In the genomic region with DNA sequence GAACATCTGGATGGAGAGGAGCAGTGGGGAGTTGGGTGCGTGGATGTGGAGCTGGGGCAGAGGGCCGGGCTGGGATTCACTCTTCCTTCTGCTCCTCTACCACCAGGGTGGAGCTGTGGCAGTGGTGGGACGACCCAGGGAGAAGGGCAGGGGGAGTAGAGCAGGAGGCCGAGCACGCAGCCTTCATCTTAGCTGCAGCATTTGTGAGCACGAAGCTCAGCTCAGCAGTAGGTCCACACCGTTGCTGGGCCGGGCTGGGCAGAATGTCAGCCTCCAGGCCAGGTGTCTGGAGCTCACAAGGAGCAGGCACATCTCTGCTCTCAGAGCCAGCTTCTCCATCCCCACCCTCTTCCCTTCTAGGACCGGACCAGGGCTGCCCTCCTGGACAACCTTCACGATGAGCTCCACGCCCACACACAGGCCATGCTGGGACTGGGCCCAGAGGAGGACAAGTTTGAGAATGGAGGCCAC, we compare ENCODE assay signal across 29 cellular contexts. TPM values are rescaled to one million over a fixed set of nuclear protein-coding genes. Genes with fewer than 3 reads are reported as not detected.
"Had no signal": no experiment of that assay in that cellular context is flagged by ENCODE, and none has a peak within 500 bp of the region (broad histone marks: within the 10 kb centered on the region; RNA-seq: fewer than 3 reads in every experiment).

No MANE protein-coding gene starts in this region.

- DNase-seq: activated CD4-positive, alpha-beta T cell treated with anti-CD3 and anti-CD28 coated beads, Interleukin-2, amount 10 ng/mL, durations not matched to agents 7 days and 5 days; activated CD4-positive, CD25-positive, alpha-beta regulatory T cell treated with anti-CD3 and anti-CD28 coated beads, Interleukin-2, amount 50 U/mL, for 72 hours; activated CD8-positive, alpha-beta memory T cell treated with anti-CD3 and anti-CD28 coated beads, Interleukin-2, amount 10 ng/mL, durations not matched to agents 7 days and 5 days; activated CD8-positive, alpha-beta T cell treated with anti-CD3 and anti-CD28 coated beads for 36 hours; activated naive CD8-positive, alpha-beta T cell treated with anti-CD3 and anti-CD28 coated beads for 36 hours; activated T-cell treated with anti-CD3 and anti-CD28 coated beads for 4 hours; central memory CD4-positive, alpha-beta T cell; effector memory CD4-positive, alpha-beta T cell; hypothalamus; left ventricle myocardium superior; mesenchymal stem cell; stimulated activated CD4-positive, alpha-beta T cell treated with anti-CD3 and anti-CD28 coated beads, Interleukin-12 subunit alpha, Interleukin-12 subunit beta, amount 100 ng/mL, for 4 hours; stimulated activated naive B cell treated with anti-CD40 and anti-IgM and Interleukin-4, amounts not matched to agents 10 μg/mL and 1 μg/mL and 100 μg/mL, for 72 hours; transverse colon; WERI-Rb-1 had no signal

- H3K36me3 Mint-ChIP-seq: activated CD8-positive, alpha-beta memory T cell treated with anti-CD3 and anti-CD28 coated beads, Interleukin-2, amount 10 ng/mL, durations not matched to agents 7 days and 5 days; activated naive CD8-positive, alpha-beta T cell treated with anti-CD3 and anti-CD28 coated beads for 36 hours had no signal

- H3K27me3 ChIP-seq: esophagus muscularis mucosa, right atrium auricular region, transverse colon, vagina had no signal

- H3K27me3 Mint-ChIP-seq: activated CD4-positive, alpha-beta T cell treated with anti-CD3 and anti-CD28 coated beads, Interleukin-2, amount 10 ng/mL, durations not matched to agents 7 days and 5 days; activated CD8-positive, alpha-beta memory T cell treated with anti-CD3 and anti-CD28 coated beads, Interleukin-2, amount 10 ng/mL, durations not matched to agents 7 days and 5 days; activated CD8-positive, alpha-beta T cell treated with anti-CD3 and anti-CD28 coated beads for 36 hours; activated naive CD8-positive, alpha-beta T cell treated with anti-CD3 and anti-CD28 coated beads for 36 hours; stimulated activated naive B cell treated with anti-CD40 and anti-IgM and Interleukin-4, amounts not matched to agents 10 μg/mL and 1 μg/mL and 100 μg/mL, for 72 hours had no signal

- H3K9me3 Mint-ChIP-seq: activated CD4-positive, alpha-beta T cell treated with anti-CD3 and anti-CD28 coated beads, Interleukin-2, amount 10 ng/mL, durations not matched to agents 7 days and 5 days; activated CD8-positive, alpha-beta T cell treated with anti-CD3 and anti-CD28 coated beads for 36 hours; activated naive CD8-positive, alpha-beta T cell treated with anti-CD3 and anti-CD28 coated beads for 36 hours; activated T-helper 1 cell treated with anti-CD3 and anti-CD28 coated beads, Interleukin-12 subunit alpha, Interleukin-12 subunit beta, Interleukin-2, Interleukin-4 antibody, amounts not matched to agents 30 ng/mL and 10 ng/mL and 1 ng/mL, durations not matched to agents 14 hours and 24 hours and 36 hours; neural crest cell; stimulated activated naive B cell treated with anti-CD40 and anti-IgM and Interleukin-4, amounts not matched to agents 10 μg/mL and 1 μg/mL and 100 μg/mL, for 72 hours; T-helper 2 cell treated with Interferon-gamma antibody and Interleukin-4, amounts not matched to agents 5 μg/mL and 100 μg/mL, for 36 hours had no signal

- H3K9me3 ChIP-seq: esophagus muscularis mucosa, mucosa of descending colon, prostate gland, right atrium auricular region, transverse colon, vagina had no signal

- H3K27ac Mint-ChIP-seq: activated CD4-positive, alpha-beta T cell treated with anti-CD3 and anti-CD28 coated beads, Interleukin-2, amount 10 ng/mL, durations not matched to agents 7 days and 5 days; activated CD8-positive, alpha-beta memory T cell treated with anti-CD3 and anti-CD28 coated beads, Interleukin-2, amount 10 ng/mL, durations not matched to agents 7 days and 5 days; activated CD8-positive, alpha-beta T cell treated with anti-CD3 and anti-CD28 coated beads for 36 hours; activated naive CD8-positive, alpha-beta T cell treated with anti-CD3 and anti-CD28 coated beads for 36 hours; activated T-helper 1 cell treated with anti-CD3 and anti-CD28 coated beads, Interleukin-12 subunit alpha, Interleukin-12 subunit beta, Interleukin-2, Interleukin-4 antibody, amounts not matched to agents 30 ng/mL and 10 ng/mL and 1 ng/mL, durations not matched to agents 14 hours and 24 hours and 36 hours; stimulated activated naive B cell treated with anti-CD40 and anti-IgM and Interleukin-4, amounts not matched to agents 10 μg/mL and 1 μg/mL and 100 μg/mL, for 72 hours; T-helper 2 cell treated with Interferon-gamma antibody and Interleukin-4, amounts not matched to agents 5 μg/mL and 100 μg/mL, for 36 hours had no signal

- ATAC-seq: activated CD8-positive, alpha-beta memory T cell treated with anti-CD3 and anti-CD28 coated beads, Interleukin-2, amount 10 ng/mL, durations not matched to agents 7 days and 5 days; activated CD8-positive, alpha-beta T cell treated with anti-CD3 and anti-CD28 coated beads for 36 hours; left ventricle myocardium superior; mucosa of descending colon; stimulated activated naive B cell treated with anti-CD40 and anti-IgM and Interleukin-4, amounts not matched to agents 10 μg/mL and 1 μg/mL and 100 μg/mL, for 72 hours had no signal

- FAIRE-seq: astrocyte, colon, frontal cortex had no signal

- H3K4me3 Mint-ChIP-seq: activated CD4-positive, alpha-beta T cell treated with anti-CD3 and anti-CD28 coated beads, Interleukin-2, amount 10 ng/mL, durations not matched to agents 7 days and 5 days; activated CD8-positive, alpha-beta memory T cell treated with anti-CD3 and anti-CD28 coated beads, Interleukin-2, amount 10 ng/mL, durations not matched to agents 7 days and 5 days; activated CD8-positive, alpha-beta T cell treated with anti-CD3 and anti-CD28 coated beads for 36 hours; activated naive CD8-positive, alpha-beta T cell treated with anti-CD3 and anti-CD28 coated beads for 36 hours; activated T-helper 1 cell treated with anti-CD3 and anti-CD28 coated beads, Interleukin-12 subunit alpha, Interleukin-12 subunit beta, Interleukin-2, Interleukin-4 antibody, amounts not matched to agents 30 ng/mL and 10 ng/mL and 1 ng/mL, durations not matched to agents 14 hours and 24 hours and 36 hours; neural crest cell; stimulated activated naive B cell treated with anti-CD40 and anti-IgM and Interleukin-4, amounts not matched to agents 10 μg/mL and 1 μg/mL and 100 μg/mL, for 72 hours; T-helper 2 cell treated with Interferon-gamma antibody and Interleukin-4, amounts not matched to agents 5 μg/mL and 100 μg/mL, for 36 hours had no signal

- H3K36me3 ChIP-seq: prostate gland, transverse colon, vagina had no signal

- H3K4me3 ChIP-seq: esophagus muscularis mucosa, mucosa of descending colon, prostate gland, right atrium auricular region, transverse colon, vagina had no signal

- H3K4me1 Mint-ChIP-seq: neural crest cell had no signal

- H3K27ac ChIP-seq: esophagus muscularis mucosa, prostate gland, right atrium auricular region, transverse colon, vagina, WERI-Rb-1 had no signal

RNA-seq across cellular contexts. Expression of a gene that starts 55.7 kb away (rescaled TPM):
- total RNA-seq: activated CD4-positive, alpha-beta T cell treated with anti-CD3 and anti-CD28 coated beads, Interleukin-2, amount 10 ng/mL, durations not matched to agents 7 days and 5 days; activated CD8-positive, alpha-beta memory T cell treated with anti-CD3 and anti-CD28 coated beads, Interleukin-2, amount 10 ng/mL, durations not matched to agents 7 days and 5 days; activated CD8-positive, alpha-beta T cell treated with anti-CD3 and anti-CD28 coated beads for 36 hours; activated naive CD8-positive, alpha-beta T cell treated with anti-CD3 and anti-CD28 coated beads for 36 hours; activated T-helper 1 cell treated with anti-CD3 and anti-CD28 coated beads, Interleukin-12 subunit alpha, Interleukin-12 subunit beta, Interleukin-2, Interleukin-4 antibody, amounts not matched to agents 30 ng/mL and 10 ng/mL and 1 ng/mL, durations not matched to agents 14 hours and 24 hours and 36 hours; astrocyte; dermis microvascular lymphatic vessel endothelial cell; esophagus muscularis mucosa; frontal cortex; left ventricle myocardium superior; mucosa of descending colon; neural crest cell; omental fat pad; prostate gland; right atrium auricular region; temporal lobe; transverse colon; vagina had no signal
